ENCODE assay signal across 18 cellular contexts in genomic region chr10:11429439-11430052, GRCh38.
"Had no signal": no experiment of that assay in that cellular context is flagged by ENCODE, and none has a peak within 500 bp of the region (broad histone marks: within the 10 kb centered on the region; RNA-seq: fewer than 3 reads in every experiment).

No MANE protein-coding gene starts in this region.

- DNase-seq: activated CD4-positive, alpha-beta T cell treated with anti-CD3 and anti-CD28 coated beads for 48 hours; activated CD8-positive, alpha-beta T cell treated with anti-CD3 and anti-CD28 coated beads, Interleukin-2, amount 10 ng/mL, durations not matched to agents 7 days and 5 days; activated gamma-delta T cell; activated T-cell treated with anti-CD3 and anti-CD28 coated beads, Interleukin-2, amount 50 U/mL, for 72 hours; body of pancreas; cortex of kidney; effector CD8-positive, alpha-beta T cell; foreskin melanocyte; mesendoderm; nucleus accumbens; retina; stimulated activated CD4-positive, alpha-beta T cell treated with anti-CD3 and anti-CD28 coated beads, Interleukin-15, amount 100 ng/mL, for 24 hours; stimulated activated CD4-positive, alpha-beta T cell treated with anti-CD3 and anti-CD28 coated beads, Interleukin-4, amount 100 ng/mL, for 1 hour; stimulated activated naive CD4-positive, alpha-beta T cell; tibial artery had no signal

- ATAC-seq: activated CD8-positive, alpha-beta T cell treated with anti-CD3 and anti-CD28 coated beads, Interleukin-2, amount 10 ng/mL, durations not matched to agents 7 days and 5 days; activated naive CD4-positive, alpha-beta T cell treated with anti-CD3 and anti-CD28 coated beads, Interleukin-2, amount 50 U/mL, for 72 hours; activated T-cell treated with anti-CD3 and anti-CD28 coated beads, Interleukin-2, amount 50 U/mL, for 72 hours; body of pancreas had no signal

- H3K4me3 ChIP-seq: body of pancreas, skin epidermis, tibial artery had no signal

- H3K27me3 ChIP-seq: body of pancreas, tibial artery had no signal

- H3K27ac ChIP-seq: body of pancreas, epithelial cell of prostate, skin epidermis, tibial artery had no signal

- H3K36me3 ChIP-seq: tibial artery had no signal

- H3K4me1 ChIP-seq: body of pancreas, tibial artery had no signal
